ENCODE assay signal across 21 cellular contexts in the genomic region with DNA sequence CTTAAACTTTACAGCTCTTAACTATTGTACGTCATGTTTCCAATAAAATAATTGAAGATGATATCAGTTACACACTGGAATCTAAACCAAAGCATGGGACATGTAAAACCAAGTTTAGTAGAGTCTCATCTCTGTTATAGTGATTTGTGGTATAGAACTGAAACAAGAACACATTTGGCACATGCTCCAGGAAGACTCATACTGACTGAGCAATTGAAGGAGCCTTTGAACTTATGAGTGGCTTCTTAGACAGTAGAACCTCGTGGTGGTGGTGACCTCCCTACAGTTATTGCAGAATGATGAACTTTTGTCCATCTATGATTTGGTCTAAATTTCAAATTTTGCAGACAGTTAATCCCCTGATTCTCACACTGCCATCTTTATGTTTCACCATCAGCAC.
"Had no signal": no experiment of that assay in that cellular context is flagged by ENCODE, and none has a peak within 500 bp of the region (broad histone marks: within the 10 kb centered on the region; RNA-seq: fewer than 3 reads in every experiment).

No MANE protein-coding gene starts in this region.

- H2AFZ ChIP-seq: neural progenitor cell had no signal

- H3K36me3 ChIP-seq: colonic mucosa, heart right ventricle, left lung, neural progenitor cell, prostate gland, right atrium auricular region, spleen, thoracic aorta, transverse colon, upper lobe of right lung, uterus had no signal

- H3K4me3 ChIP-seq: colonic mucosa, heart right ventricle, left lung, mucosa of descending colon, neural progenitor cell, prostate gland, right atrium auricular region, skin epidermis, spleen, thoracic aorta, transverse colon, upper lobe of right lung, uterus had no signal

- H3K4me2 ChIP-seq: neural progenitor cell had no signal

- ATAC-seq: effector memory CD8-positive, alpha-beta T cell; heart right ventricle; left cardiac atrium; left lung; mucosa of descending colon; sciatic nerve; stimulated activated naive B cell treated with anti-CD40 and anti-IgM and Interleukin-4, amounts not matched to agents 10 μg/mL and 1 μg/mL and 100 μg/mL, for 72 hours; upper lobe of right lung had no signal

- H3K4me1 ChIP-seq: colonic mucosa, heart right ventricle, left lung, prostate gland, right atrium auricular region, spleen, transverse colon, upper lobe of right lung, uterus had no signal

- H3K9ac ChIP-seq: neural progenitor cell had no signal

- H3K27ac ChIP-seq: colonic mucosa, heart right ventricle, left lung, neural progenitor cell, prostate gland, right atrium auricular region, spleen, thoracic aorta, transverse colon, upper lobe of right lung, uterus had no signal

- DNase-seq: colonic mucosa; effector memory CD8-positive, alpha-beta T cell; glutamatergic neuron; heart right ventricle; hippocampal formation; left cardiac atrium; left lung; mesenchymal stem cell; mucosa of descending colon; naive B cell; spleen; stimulated activated naive B cell treated with anti-CD40 and anti-IgM and Interleukin-4, amounts not matched to agents 10 μg/mL and 1 μg/mL and 100 μg/mL, for 72 hours; transverse colon; upper lobe of right lung; uterus had no signal

- H3K9me3 ChIP-seq: colonic mucosa, heart right ventricle, left lung, mucosa of descending colon, prostate gland, right atrium auricular region, spleen, thoracic aorta, transverse colon, upper lobe of right lung, uterus had no signal

- H3K27me3 ChIP-seq: colonic mucosa, heart right ventricle, left lung, neural progenitor cell, right atrium auricular region, spleen, transverse colon, upper lobe of right lung had no signal
